In genomic region chr12:116879509-116880212, GRCh38 we compare ENCODE assay signal across 8 cellular contexts. TPM values are rescaled to one million over a fixed set of nuclear protein-coding genes. Genes with fewer than 3 reads are reported as not detected.
DNase-seq lines count a peak whose midpoint lies in the region; ATAC-seq and TF ChIP-seq lines count a peak whose summit lies in the region.

No MANE protein-coding gene starts in this region.

- H3K36me3 Mint-ChIP-seq in CD4-positive, alpha-beta memory T cell: no peaks in the 10 kb centered on the region
- H3K36me3 Mint-ChIP-seq in naive thymus-derived CD4-positive, alpha-beta T cell: peaks cover 0 to 2% (median 0%) of the 10 kb centered on the region in 5 donors

- no peak overlapping the region for H3K27ac ChIP-seq in CD4-positive, alpha-beta memory T cell (ENCODE audit: low read depth, low read length)
- no peak overlapping the region for H3K27ac ChIP-seq in HUES48 (ENCODE audit: low read depth, low read length)
- H3K27ac ChIP-seq in naive thymus-derived CD4-positive, alpha-beta T cell (ENCODE audit: low read depth, low read length): no peak overlapping the region

- CTCF ChIA-PET in CD4-positive, alpha-beta memory T cell (lab: Charles Lee; ENCODE audit: partially characterized antibody): interaction anchor here (0.9 kb wide), 1 partner anchor 16 kb away, joined by 3 read pairs; no protein-coding TSS in a partner anchor
- CTCF ChIA-PET in naive thymus-derived CD4-positive, alpha-beta T cell (lab: Charles Lee): no interaction called here

- no peak overlapping the region for H3K27ac Mint-ChIP-seq in CD4-positive, alpha-beta memory T cell
- peak overlapping the region in 1 of 9 donors; percentile 45 for H3K27ac Mint-ChIP-seq in naive thymus-derived CD4-positive, alpha-beta T cell

- POLR2A ChIA-PET in CD4-positive, alpha-beta memory T cell (lab: Charles Lee; ENCODE audit: partially characterized antibody): interaction anchor here (1.5 kb wide), 1 partner anchor 60 kb away, joined by 4 read pairs; no protein-coding TSS in a partner anchor
- POLR2A ChIA-PET in naive thymus-derived CD4-positive, alpha-beta T cell (lab: Charles Lee): no interaction called here

- H3K4me1 ChIP-seq in CD4-positive, alpha-beta memory T cell (ENCODE audit: insufficient read depth, low read length): peaks cover 27% of the 10 kb centered on the region
- H3K4me1 ChIP-seq in HUES48 (ENCODE audit: control insufficient read depth, insufficient read depth, low read length): peaks cover 30% of the 10 kb centered on the region
- peaks cover 7 to 31% of the 10 kb centered on the region in 2 donors for H3K4me1 ChIP-seq in naive thymus-derived CD4-positive, alpha-beta T cell (ENCODE audit: control insufficient read depth in 2 of 2, insufficient read depth in 2 of 2, low read length in 2 of 2)

- ATAC-seq in naive thymus-derived CD4-positive, alpha-beta T cell: no peak
- no peak for ATAC-seq in HG03457 (IDR thresholded peaks at IDR 0.05; ENCODE audit: unreplicated experiment)
- no peak for ATAC-seq in GM21360 (IDR thresholded peaks at IDR 0.05; ENCODE audit: unreplicated experiment)

- no peaks in the 10 kb centered on the region for H3K9me3 ChIP-seq in CD4-positive, alpha-beta memory T cell (ENCODE audit: control insufficient read depth in 1 of 2, low read length in 2 of 2)
- H3K9me3 ChIP-seq in HUES48 (ENCODE audit: control insufficient read depth, insufficient read depth, low read length): no peaks in the 10 kb centered on the region
- no peaks in the 10 kb centered on the region for H3K9me3 ChIP-seq in naive thymus-derived CD4-positive, alpha-beta T cell (ENCODE audit: control insufficient read depth in 2 of 3, low read length in 3 of 3)

- no peak overlapping the region for H3K9ac ChIP-seq in HUES48 (ENCODE audit: low read depth, low read length)

- peaks cover 25 to 40% (median 31%) of the 10 kb centered on the region in 4 donors for H3K4me1 Mint-ChIP-seq in CD4-positive, alpha-beta memory T cell
- peaks cover 28 to 43% (median 37%) of the 10 kb centered on the region in 7 donors for H3K4me1 Mint-ChIP-seq in naive thymus-derived CD4-positive, alpha-beta T cell

- peaks cover 52 to 63% of the 10 kb centered on the region in 2 donors for H3K27me3 Mint-ChIP-seq in CD4-positive, alpha-beta memory T cell
- H3K27me3 Mint-ChIP-seq in naive thymus-derived CD4-positive, alpha-beta T cell: peaks cover 75 to 87% (median 79%) of the 10 kb centered on the region in 5 donors

- H3K36me3 ChIP-seq in CD4-positive, alpha-beta memory T cell (ENCODE audit: insufficient read depth, low read length): no peaks in the 10 kb centered on the region
- no peaks in the 10 kb centered on the region for H3K36me3 ChIP-seq in HUES48 (ENCODE audit: control insufficient read depth, insufficient read depth, low read length)
- no peaks in the 10 kb centered on the region for H3K36me3 ChIP-seq in naive thymus-derived CD4-positive, alpha-beta T cell (ENCODE audit: control insufficient read depth in 2 of 3, insufficient read depth in 3 of 3, low read length in 3 of 3)

- no peak for DNase-seq in CD4-positive, alpha-beta memory T cell
- DNase-seq in astrocyte of the spinal cord (ENCODE audit: low read depth, low spot score): peak; percentile 15
- DNase-seq in naive thymus-derived CD4-positive, alpha-beta T cell: no peak
- DNase-seq in GOT3 (lab: John Stamatoyannopoulos, UW): no peak
- DNase-seq in NCI-H2081 (lab: John Stamatoyannopoulos, UW): no peak

- H3K27me3 ChIP-seq in CD4-positive, alpha-beta memory T cell (ENCODE audit: insufficient read depth, low read length): peaks cover 14% of the 10 kb centered on the region
- H3K27me3 ChIP-seq in HUES48 (ENCODE audit: control insufficient read depth, insufficient read depth, low read length): peaks cover 74% of the 10 kb centered on the region
- H3K27me3 ChIP-seq in naive thymus-derived CD4-positive, alpha-beta T cell (ENCODE audit: control insufficient read depth in 2 of 2, insufficient read depth in 2 of 2, low read length in 2 of 2): peaks cover 0 to 14% of the 10 kb centered on the region in 2 donors

- intact Hi-C loops in CD4-positive, alpha-beta memory T cell (cut with micrococcal nuclease): no loop called here
- intact Hi-C loops in naive thymus-derived CD4-positive, alpha-beta T cell (cut with micrococcal nuclease): no loop called here

- peaks cover 0 to 5% (median 2%) of the 10 kb centered on the region in 8 donors for H3K9me3 Mint-ChIP-seq in CD4-positive, alpha-beta memory T cell
- H3K9me3 Mint-ChIP-seq in naive thymus-derived CD4-positive, alpha-beta T cell: peaks cover 0 to 11% (median 2%) of the 10 kb centered on the region in 11 donors

- H3K4me3 Mint-ChIP-seq in CD4-positive, alpha-beta memory T cell: peak overlapping the region in 7 of 8 donors; percentile 68 to 90 (median 88)
- peak overlapping the region; percentile 4 to 97 (median 82) for H3K4me3 Mint-ChIP-seq in naive thymus-derived CD4-positive, alpha-beta T cell

- H3K4me3 ChIP-seq in CD4-positive, alpha-beta memory T cell (ENCODE audit: low read length in 2 of 2): no peak overlapping the region
- peak overlapping the region; percentile 78 for H3K4me3 ChIP-seq in HUES48 (ENCODE audit: low read depth, low read length)
- no peak overlapping the region for H3K4me3 ChIP-seq in astrocyte of the spinal cord (ENCODE audit: low read depth, low read length)
- H3K4me3 ChIP-seq in naive thymus-derived CD4-positive, alpha-beta T cell (ENCODE audit: low read length): no peak overlapping the region

- TF ChIP-seq CTCF in astrocyte of the spinal cord (IDR thresholded peaks at IDR 0.05; ENCODE audit: low read depth, low read length): no peak

- in situ Hi-C loops in astrocyte of the spinal cord (cut with HindIII; ENCODE audit: low sequenced_read_pairs): no loop called here

RNA-seq across cellular contexts. Expression of gene HRK, which starts 1.6 kb away (rescaled TPM):
- not detected for total RNA-seq in CD4-positive, alpha-beta memory T cell
- under 1 TPM in 1 of 2 donors, not detected in 1; 0.06 TPM for polyA plus RNA-seq in CD4-positive, alpha-beta memory T cell
- 1 to 10 TPM in 1 of 5 experiments, not detected in 4; 1.1 TPM for total RNA-seq in naive thymus-derived CD4-positive, alpha-beta T cell
- polyA plus RNA-seq in naive thymus-derived CD4-positive, alpha-beta T cell: not detected

RNA-seq across cellular contexts. Expression of gene FBXW8, which starts 31.1 kb away (rescaled TPM):
- total RNA-seq in CD4-positive, alpha-beta memory T cell: 10 to 100 TPM in 1 of 2 experiments, 1 to 10 TPM in 1; 9.3 to 10.2 TPM
- polyA plus RNA-seq in CD4-positive, alpha-beta memory T cell: 1 to 10 TPM; 2.3 to 4.6 TPM
- 10 to 100 TPM; 10.8 to 13.2 (median 12.6) TPM for total RNA-seq in naive thymus-derived CD4-positive, alpha-beta T cell
- polyA plus RNA-seq in naive thymus-derived CD4-positive, alpha-beta T cell: 1 to 10 TPM; 4.8 to 8.4 TPM
